8 cellular contexts compared by ENCODE assay signal in the genomic region with DNA sequence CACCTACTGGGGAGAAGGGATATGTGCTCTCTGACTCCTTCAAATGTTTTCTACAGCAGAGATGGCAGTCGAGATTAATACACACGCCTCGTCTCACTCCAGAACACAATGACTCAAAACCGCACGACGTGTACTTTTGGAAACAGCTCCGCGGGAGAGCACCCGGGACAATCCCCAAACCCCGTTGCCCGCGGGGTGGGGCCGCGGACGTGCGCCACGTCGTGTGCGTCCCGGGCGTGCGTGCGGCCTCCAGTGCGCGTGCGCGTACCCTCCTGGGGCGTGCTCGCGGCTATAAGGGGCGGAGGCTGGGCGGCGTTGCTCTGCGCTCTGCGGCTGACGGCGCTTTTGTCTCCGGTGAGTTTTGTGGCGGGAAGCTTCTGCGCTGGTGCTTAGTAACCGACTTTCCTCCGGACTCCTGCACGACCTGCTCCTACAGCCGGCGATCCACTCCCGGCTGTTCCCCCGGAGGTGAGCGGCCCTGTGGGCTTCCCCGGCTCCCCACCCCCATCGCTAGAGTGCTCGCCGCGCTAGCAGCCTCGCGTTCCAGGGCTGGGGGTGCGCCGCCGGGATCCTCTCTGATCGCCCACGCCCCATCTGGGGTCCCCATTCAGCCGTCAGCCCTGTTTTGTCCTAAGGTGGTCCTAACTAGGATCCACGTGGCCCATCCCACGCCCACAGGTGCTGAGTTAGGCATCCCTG. TPM values are rescaled to one million over a fixed set of nuclear protein-coding genes. Genes with fewer than 3 reads are reported as not detected.
DNase-seq lines count a peak whose midpoint lies in the region; TF ChIP-seq lines count a peak whose summit lies in the region.

A gene with protein sequence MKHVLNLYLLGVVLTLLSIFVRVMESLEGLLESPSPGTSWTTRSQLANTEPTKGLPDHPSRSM (plus strand): TSS at position 323 of the 699 bp plus-strand sequence. CDS start 1,391 bp downstream, outside the sequence.

- DNase-seq in HAP-1 (ENCODE audit: low spot score in 2 of 2) (peak; percentile 83 to 95), MG63 (peak; percentile 91), SHP77 (lab: John Stamatoyannopoulos, UW) (peak; percentile 81 to 91), fibroblast of the conjunctiva (ENCODE audit: low read depth) (peak; percentile 88), nephron progenitor cell (peak; percentile 86)
- DNase-seq in activated effector memory CD4-positive, alpha-beta T cell treated with anti-CD3 and anti-CD28 coated beads, Interleukin-2, amount 50 U/mL, for 16 hours: peak; percentile 98

- no peaks in the 10 kb centered on the region for H3K9me3 Mint-ChIP-seq in nephron progenitor cell
- H3K9me3 Mint-ChIP-seq in stimulated activated naive CD8-positive, alpha-beta T cell treated with anti-CD3 and anti-CD28 coated beads, Interleukin-15, Interleukin-2, amounts not matched to agents 100 ng/mL and 50 ng/mL, for 24 hours: no peaks in the 10 kb centered on the region

- no peak for TF ChIP-seq CTCF in nephron progenitor cell (IDR thresholded peaks at IDR 0.05)

- H3K4me1 Mint-ChIP-seq in nephron progenitor cell: peaks cover 70% of the 10 kb centered on the region
- H3K4me1 Mint-ChIP-seq in stimulated activated naive CD8-positive, alpha-beta T cell treated with anti-CD3 and anti-CD28 coated beads, Interleukin-15, Interleukin-2, amounts not matched to agents 100 ng/mL and 50 ng/mL, for 24 hours (ENCODE audit: low read depth): peaks cover 79% of the 10 kb centered on the region

- H3K4me3 ChIP-seq in HAP-1: peak within 1 kb of the TSS; percentile 85
- H3K4me3 ChIP-seq in MG63: peak within 1 kb of the TSS; percentile 91

- peaks cover 5% of the 10 kb centered on the region; the same call in 1 of the 2 replicates for H3K36me3 ChIP-seq in ES-I3 (ENCODE audit: insufficient read depth, low read length)
- peaks cover 11% of the 10 kb centered on the region for H3K36me3 ChIP-seq in HAP-1 (replicated peaks)
- H3K36me3 ChIP-seq in MG63: peaks cover 5% of the 10 kb centered on the region; the same call in 1 of the 2 replicates

- H3K4me3 Mint-ChIP-seq in nephron progenitor cell: peak within 1 kb of the TSS; percentile 98
- peak within 1 kb of the TSS; percentile 95 for H3K4me3 Mint-ChIP-seq in stimulated activated naive CD8-positive, alpha-beta T cell treated with anti-CD3 and anti-CD28 coated beads, Interleukin-15, Interleukin-2, amounts not matched to agents 100 ng/mL and 50 ng/mL, for 24 hours

- H3K4me1 ChIP-seq in ES-I3 (ENCODE audit: insufficient read depth, low read length) (peaks cover 8% of the 10 kb centered on the region), HAP-1 (peaks cover 12% of the 10 kb centered on the region)

- H3K27me3 Mint-ChIP-seq in nephron progenitor cell (ENCODE audit: low read depth, poor library complexity): no peaks in the 10 kb centered on the region
- H3K27me3 Mint-ChIP-seq in stimulated activated naive CD8-positive, alpha-beta T cell treated with anti-CD3 and anti-CD28 coated beads, Interleukin-15, Interleukin-2, amounts not matched to agents 100 ng/mL and 50 ng/mL, for 24 hours: peaks cover 5% of the 10 kb centered on the region

- in situ Hi-C loops in HAP-1 (cut with MboI; ENCODE audit: low sequenced_read_pairs): no loop called here

- H3K27me3 ChIP-seq in HAP-1 (ENCODE audit: low read depth) (peaks cover 5% of the 10 kb centered on the region; the same call in 1 of the 2 replicates), MG63 (no peaks in the 10 kb centered on the region)

- peak within 1 kb of the TSS; percentile 97 for H3K27ac Mint-ChIP-seq in nephron progenitor cell
- H3K27ac Mint-ChIP-seq in stimulated activated naive CD8-positive, alpha-beta T cell treated with anti-CD3 and anti-CD28 coated beads, Interleukin-15, Interleukin-2, amounts not matched to agents 100 ng/mL and 50 ng/mL, for 24 hours: peak within 1 kb of the TSS; percentile 99

- peaks cover 29% of the 10 kb centered on the region for H3K36me3 Mint-ChIP-seq in nephron progenitor cell (ENCODE audit: low read depth)
- peaks cover 37% of the 10 kb centered on the region for H3K36me3 Mint-ChIP-seq in stimulated activated naive CD8-positive, alpha-beta T cell treated with anti-CD3 and anti-CD28 coated beads, Interleukin-15, Interleukin-2, amounts not matched to agents 100 ng/mL and 50 ng/mL, for 24 hours (ENCODE audit: low read depth)

- no peaks in the 10 kb centered on the region for H3K9me3 ChIP-seq in ES-I3 (ENCODE audit: control insufficient read depth, insufficient read depth, low read length)
- H3K9me3 ChIP-seq in HAP-1: no peaks in the 10 kb centered on the region
- H3K9me3 ChIP-seq in MG63: no peaks in the 10 kb centered on the region

- peak within 1 kb of the TSS; percentile 62 for H3K9ac ChIP-seq in ES-I3 (ENCODE audit: low read depth, low read length)

RNA-seq across cellular contexts. Expression of the gene that starts here (rescaled TPM):
- total RNA-seq in MG63 (2014; rRNA removed; shearing (Covaris generic); ENCODE audit: low replicate concordance): 7.6 and 10.0 TPM in 2 replicates

Comparison
In these comparisons a context has a peak if more than half of its experiments do, and no peak if none do; other contexts are left out.
1. Peak in every context shown above with its lines: DNase-seq and H3K4me3 ChIP-seq.